ENCODE assay signal across 8 cellular contexts in the genomic region with DNA sequence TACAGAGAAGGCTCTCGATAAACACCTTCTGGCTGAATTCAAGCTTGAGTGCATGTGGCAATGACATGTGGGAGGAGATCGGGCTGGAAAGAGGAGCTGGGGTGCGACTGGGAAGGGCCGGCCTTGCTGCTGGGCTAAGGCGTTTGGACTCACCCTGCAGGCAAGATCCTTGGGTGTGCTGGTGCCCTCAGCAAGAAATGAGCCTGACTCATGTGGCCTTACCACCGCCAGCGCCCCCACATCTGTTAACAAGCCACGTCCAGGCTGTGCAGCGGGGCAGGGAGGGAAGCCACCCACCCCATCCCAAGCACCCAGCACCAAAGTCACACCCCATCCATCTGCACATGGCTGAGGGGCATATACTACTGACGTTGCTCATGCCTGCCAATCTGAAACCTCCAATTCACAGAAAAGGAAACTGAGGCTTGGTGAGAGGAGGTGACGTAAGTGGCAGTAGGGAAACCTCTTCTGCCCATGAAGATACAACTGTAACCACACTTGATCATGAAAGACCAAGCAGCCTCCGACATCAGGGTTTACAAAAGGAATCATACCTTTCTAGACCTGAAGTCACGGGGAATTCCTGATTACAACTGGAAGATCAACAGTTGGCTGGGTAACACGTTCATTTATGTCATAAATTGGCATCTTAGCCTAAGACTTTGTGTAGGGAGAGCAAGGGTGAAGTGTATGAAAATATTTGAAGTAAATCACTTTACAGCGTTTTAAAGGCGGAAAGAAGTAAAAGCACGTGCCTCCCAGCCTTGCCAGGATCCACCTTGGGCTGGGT. TPM values are rescaled to one million over a fixed set of nuclear protein-coding genes. Genes with fewer than 3 reads are reported as not detected.
DNase-seq lines count a peak whose midpoint lies in the region; ATAC-seq and TF ChIP-seq lines count a peak whose summit lies in the region.

No MANE protein-coding gene starts in this region.

- H3K4me1 ChIP-seq in body of pancreas: peaks cover 26% of the 10 kb centered on the region
- peaks cover 9 to 36% (median 27%) of the 10 kb centered on the region in 4 donors for H3K4me1 ChIP-seq in liver (ENCODE audit: control insufficient read depth in 4 of 4, insufficient read depth in 4 of 4, low read length in 3 of 4)
- H3K4me1 ChIP-seq in thyroid gland: peaks cover 25 to 31% of the 10 kb centered on the region in 2 donors

- TF ChIP-seq POLR2A in body of pancreas (IDR thresholded peaks at IDR 0.05) (no peak), thyroid gland (IDR thresholded peaks at IDR 0.05) (no peak)

- H3K27ac ChIP-seq in body of pancreas (peak overlapping the region in 2 of 4 donors; percentile 85 to 89), liver (ENCODE audit: low read depth in 1 of 2, low read length in 2 of 2) (no peak overlapping the region), thyroid gland (peak overlapping the region in 2 of 3 donors; percentile 91 to 98)

- peak overlapping the region; percentile 45 for H3K27ac Mint-ChIP-seq in activated CD4-positive, alpha-beta T cell treated with anti-CD3 and anti-CD28 coated beads for 36 hours

- no peak for ATAC-seq in activated CD4-positive, alpha-beta T cell treated with anti-CD3 and anti-CD28 coated beads for 36 hours
- no peak for ATAC-seq in body of pancreas
- ATAC-seq in HG03565 (IDR thresholded peaks at IDR 0.05; ENCODE audit: unreplicated experiment): no peak

- H3K4me3 ChIP-seq in body of pancreas (peak overlapping the region; percentile 31 to 90), liver (ENCODE audit: low read depth in 1 of 3, low read length in 3 of 3) (peak overlapping the region in 2 of 3 donors; percentile 64 to 75), thyroid gland (replicated peaks in 1 of 3) (peak overlapping the region in 2 of 3 donors; percentile 93)

- TF ChIP-seq CTCF in body of pancreas (IDR thresholded peaks at IDR 0.05) (no peak), liver (IDR thresholded peaks at IDR 0.05; ENCODE audit: low read depth, low read length, missing input control) (no peak), thyroid gland (IDR thresholded peaks at IDR 0.05) (no peak)

- DNase-seq in activated CD4-positive, alpha-beta T cell treated with anti-CD3 and anti-CD28 coated beads for 36 hours: no peak
- no peak for DNase-seq in activated CD4-positive, alpha-beta T cell treated with anti-CD3 and anti-CD28 coated beads for 48 hours
- DNase-seq in body of pancreas (no peak), thyroid gland (peak; percentile 37 to 41), HuH-7.5 (ENCODE audit: low spot score) (no peak), NCI-H2171 (lab: John Stamatoyannopoulos, UW) (no peak)

- H3K9ac ChIP-seq in liver (ENCODE audit: low read depth in 1 of 2, low read length in 2 of 2): no peak overlapping the region

- POLR2A ChIA-PET in activated CD4-positive, alpha-beta T cell treated with anti-CD3 and anti-CD28 coated beads for 36 hours (lab: Charles Lee): interaction anchor here (1.1 to 1.7 kb wide), 3 partner anchors 173 to 238 kb away, joined by 3 to 9 read pairs (median 6); partner anchors contain the start of genes LDAH and RHOB

- H3K27me3 ChIP-seq in body of pancreas (no peaks in the 10 kb centered on the region), liver (ENCODE audit: control insufficient read depth in 4 of 4, insufficient read depth in 4 of 4, low read length in 3 of 4) (no peaks in the 10 kb centered on the region), thyroid gland (no peaks in the 10 kb centered on the region)

- no peaks in the 10 kb centered on the region for H3K36me3 Mint-ChIP-seq in activated CD4-positive, alpha-beta T cell treated with anti-CD3 and anti-CD28 coated beads for 36 hours (ENCODE audit: low read depth)

- H3K36me3 ChIP-seq in body of pancreas (replicated peaks in 1 of 2; ENCODE audit: insufficient read depth in 1 of 2, low read depth in 2 of 2) (no peaks in the 10 kb centered on the region), liver (ENCODE audit: control insufficient read depth in 4 of 4, insufficient read depth in 3 of 4, low read depth in 1 of 4, low read length in 3 of 4) (peaks cover 0 to 3% (median 0%) of the 10 kb centered on the region in 4 donors), thyroid gland (peaks cover 2 to 5% of the 10 kb centered on the region in 2 donors)

- 58 to 64% methylated on average over 13 to 17 of the region's 17 CpGs for WGBS in body of pancreas, 2 donors
- 83% methylated on average over 17 of the region's 17 CpGs for WGBS in liver
- 83 to 86% methylated on average over 17 of the region's 17 CpGs for WGBS in thyroid gland, 2 donors

- no peaks in the 10 kb centered on the region for H3K9me3 ChIP-seq in body of pancreas
- no peaks in the 10 kb centered on the region for H3K9me3 ChIP-seq in liver (ENCODE audit: control insufficient read depth in 4 of 4, low read length in 3 of 4)
- no peaks in the 10 kb centered on the region for H3K9me3 ChIP-seq in thyroid gland

- intact Hi-C loops in activated CD4-positive, alpha-beta T cell treated with anti-CD3 and anti-CD28 coated beads for 36 hours (cut with DNase I, micrococcal nuclease): loop anchor here (2.0 to 10.0 kb wide), 6 partner anchors 17 to 1302 kb away; partner anchors contain the start of genes GDF7 (in 1 of the 2), LAPTM4A (in 1 of the 2), TTC32 (in 1 of the 2) and WDR35 (in 1 of the 2)
- intact Hi-C loops in body of pancreas (cut with DNase I) (no loop called here), thyroid gland (cut with DNase I) (loop anchor here (10.0 kb wide), 2 partner anchors 245 to 515 kb away; no protein-coding TSS in a partner anchor)

- peak overlapping the region; percentile 78 for H3K4me3 Mint-ChIP-seq in activated CD4-positive, alpha-beta T cell treated with anti-CD3 and anti-CD28 coated beads for 36 hours

- CTCF ChIA-PET in activated CD4-positive, alpha-beta T cell treated with anti-CD3 and anti-CD28 coated beads for 36 hours (lab: Charles Lee): interaction anchor here (0.7 to 2.9 kb wide), 13 partner anchors 8 to 324 kb away, joined by 3 to 36 read pairs (median 4); no protein-coding TSS in a partner anchor

- no peaks in the 10 kb centered on the region for H3K9me3 Mint-ChIP-seq in activated CD4-positive, alpha-beta T cell treated with anti-CD3 and anti-CD28 coated beads for 36 hours (ENCODE audit: low read depth)

- H3K27me3 Mint-ChIP-seq in activated CD4-positive, alpha-beta T cell treated with anti-CD3 and anti-CD28 coated beads for 36 hours: no peaks in the 10 kb centered on the region

- H3K4me1 Mint-ChIP-seq in activated CD4-positive, alpha-beta T cell treated with anti-CD3 and anti-CD28 coated beads for 36 hours: peaks cover 22% of the 10 kb centered on the region

- no peak for TF ChIP-seq RAD21 in liver (IDR thresholded peaks at IDR 0.05)

TF ChIP-seq in liver, 16 proteins besides CTCF, POLR2A, EP300 and RAD21:
- TF ChIP-seq SP1 (IDR thresholded peaks at IDR 0.05) (no peak), GABPA (IDR thresholded peaks at IDR 0.05 in 1 of 2, conservative IDR thresholded peaks at IDR 0.05 in 1 of 2) (no peak), EGR1 (IDR thresholded peaks at IDR 0.05; ENCODE audit: low read depth in 2 of 2) (no peak), HNF4A (conservative IDR thresholded peaks at IDR 0.05) (no peak), NR2F2 (IDR thresholded peaks at IDR 0.05) (no peak), FOXA2 (IDR thresholded peaks at IDR 0.05) (no peak), YY1 (IDR thresholded peaks at IDR 0.05) (no peak)
- TF ChIP-seq, protein P1, sequence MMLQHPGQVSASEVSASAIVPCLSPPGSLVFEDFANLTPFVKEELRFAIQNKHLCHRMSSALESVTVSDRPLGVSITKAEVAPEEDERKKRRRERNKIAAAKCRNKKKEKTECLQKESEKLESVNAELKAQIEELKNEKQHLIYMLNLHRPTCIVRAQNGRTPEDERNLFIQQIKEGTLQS (IDR thresholded peaks at IDR 0.05): no peak

RNA-seq across cellular contexts. Expression of gene HS1BP3, which starts 1.1 kb away (rescaled TPM):
- total RNA-seq in activated CD4-positive, alpha-beta T cell treated with anti-CD3 and anti-CD28 coated beads for 36 hours: 1 to 10 TPM; 6.2 to 7.1 TPM
- total RNA-seq in body of pancreas: 10 to 100 TPM; 21.1 to 23.1 TPM
- total RNA-seq in liver: 10 to 100 TPM in 1 of 2 donors, 1 to 10 TPM in 1; 7.7 to 14.1 TPM
- 10 to 100 TPM in 1 of 2 donors, 1 to 10 TPM in 1; 7.8 to 15.4 TPM for polyA plus RNA-seq in liver
- 10 to 100 TPM; 30.8 to 42.7 (median 41.7) TPM for total RNA-seq in thyroid gland

RNA-seq across cellular contexts. Expression of gene GDF7, which starts 17.2 kb away (rescaled TPM):
- total RNA-seq in activated CD4-positive, alpha-beta T cell treated with anti-CD3 and anti-CD28 coated beads for 36 hours: under 1 TPM in 1 of 2 experiments, not detected in 1; 0.02 TPM
- total RNA-seq in body of pancreas (1 to 10 TPM; 2.0 to 7.3 TPM), liver (1 to 10 TPM; 5.0 to 7.2 TPM), thyroid gland (under 1 TPM; under 0.01 to 0.42 (median 0.13) TPM)
- polyA plus RNA-seq in liver: 1 to 10 TPM in 1 of 2 donors, under 1 TPM in 1; 0.89 to 1.6 TPM

Comparison
In these comparisons a context has a peak if more than half of its experiments do, and no peak if none do; other contexts are left out.
1. DNase-seq: peak in thyroid gland (2 of 2); none in activated CD4-positive, alpha-beta T cell treated with anti-CD3 and anti-CD28 coated beads for 36 hours (single experiment), activated CD4-positive, alpha-beta T cell treated with anti-CD3 and anti-CD28 coated beads for 48 hours (single experiment), body of pancreas (0 of 4), HuH-7.5 (single experiment) and NCI-H2171 (single experiment).
2. H3K27ac ChIP-seq: peak in thyroid gland (2 of 3); none in liver (0 of 2).
3. Peak in every context shown above with its lines, with median percentiles within 50 percentile points of each other: H3K4me3 ChIP-seq.